18 cellular contexts compared by ENCODE assay signal in genomic region chr21:45537111-45537745, GRCh38. TPM values are rescaled to one million over a fixed set of nuclear protein-coding genes. Genes with fewer than 3 reads are reported as not detected.
A peak's percentile ranks its signal among the peaks of the same experiment; 100 is the strongest.
DNase-seq lines count a peak whose midpoint lies in the region; TF ChIP-seq lines count a peak whose summit lies in the region.
"Had no signal": no experiment of that assay in that cellular context is flagged by ENCODE, and none has a peak within 500 bp of the region (broad histone marks: within the 10 kb centered on the region; RNA-seq: fewer than 3 reads in every experiment).

No MANE protein-coding gene starts in this region.

- CTCF ChIA-PET in activated naive CD4-positive, alpha-beta T cell treated with anti-CD3 and anti-CD28 coated beads, Interleukin-2, amount 10 ng/mL, durations not matched to agents 7 days and 5 days (lab: Charles Lee), result no interaction called here
- CTCF ChIA-PET in activated naive CD4-positive, alpha-beta T cell treated with anti-CD3 and anti-CD28 coated beads for 36 hours (lab: Charles Lee), result no interaction called here

- H3K27me3 ChIP-seq in dorsolateral prefrontal cortex (no peaks in the 10 kb centered on the region), transverse colon (no peaks in the 10 kb centered on the region), GM23248 (replicated peaks; ENCODE audit: insufficient read depth) (no peaks in the 10 kb centered on the region)

- H3K4me1 ChIP-seq in transverse colon (peaks cover 14 to 38% (median 33%) of the 10 kb centered on the region in 4 donors), GM23248 (ENCODE audit: insufficient read depth) (no peaks in the 10 kb centered on the region)
- H3K4me1 ChIP-seq: HAP-1 had no signal

- TF ChIP-seq POLR2A in transverse colon (IDR thresholded peaks at IDR 0.05), result no peak

- no peak overlapping the region for H3K4me3 Mint-ChIP-seq in activated naive CD4-positive, alpha-beta T cell treated with anti-CD3 and anti-CD28 coated beads, Interleukin-2, amount 10 ng/mL, durations not matched to agents 7 days and 5 days
- no peak overlapping the region for H3K4me3 Mint-ChIP-seq in activated naive CD4-positive, alpha-beta T cell treated with anti-CD3 and anti-CD28 coated beads for 36 hours
- H3K4me3 Mint-ChIP-seq: activated CD8-positive, alpha-beta T cell treated with anti-CD3 and anti-CD28 coated beads for 36 hours; mesothelial cell of epicardium had no signal

- no peaks in the 10 kb centered on the region for H3K9me3 Mint-ChIP-seq in activated naive CD4-positive, alpha-beta T cell treated with anti-CD3 and anti-CD28 coated beads, Interleukin-2, amount 10 ng/mL, durations not matched to agents 7 days and 5 days
- no peaks in the 10 kb centered on the region for H3K9me3 Mint-ChIP-seq in activated naive CD4-positive, alpha-beta T cell treated with anti-CD3 and anti-CD28 coated beads for 36 hours
- H3K9me3 Mint-ChIP-seq: activated CD8-positive, alpha-beta T cell treated with anti-CD3 and anti-CD28 coated beads for 36 hours; mesothelial cell of epicardium had no signal

- H2AFZ ChIP-seq in GM23248, result no peak overlapping the region

- H3K4me1 Mint-ChIP-seq in activated naive CD4-positive, alpha-beta T cell treated with anti-CD3 and anti-CD28 coated beads, Interleukin-2, amount 10 ng/mL, durations not matched to agents 7 days and 5 days, result peaks cover 33% of the 10 kb centered on the region
- H3K4me1 Mint-ChIP-seq in activated naive CD4-positive, alpha-beta T cell treated with anti-CD3 and anti-CD28 coated beads for 36 hours (ENCODE audit: low read depth), result peaks cover 42% of the 10 kb centered on the region

- no peak overlapping the region for H3K4me3 ChIP-seq in dorsolateral prefrontal cortex
- H3K4me3 ChIP-seq in transverse colon, result no peak overlapping the region
- no peak overlapping the region for H3K4me3 ChIP-seq in GM23248
- H3K4me3 ChIP-seq: A549, HAP-1 had no signal

- no peak overlapping the region for H3K27ac Mint-ChIP-seq in activated naive CD4-positive, alpha-beta T cell treated with anti-CD3 and anti-CD28 coated beads, Interleukin-2, amount 10 ng/mL, durations not matched to agents 7 days and 5 days
- H3K27ac Mint-ChIP-seq in activated naive CD4-positive, alpha-beta T cell treated with anti-CD3 and anti-CD28 coated beads for 36 hours, result no peak overlapping the region
- H3K27ac Mint-ChIP-seq: activated CD8-positive, alpha-beta T cell treated with anti-CD3 and anti-CD28 coated beads for 36 hours; mesothelial cell of epicardium had no signal

- no peaks in the 10 kb centered on the region for H3F3A ChIP-seq in GM23248 (ENCODE audit: insufficient read depth)

- in situ Hi-C loops in transverse colon (cut with MboI; ENCODE audit: low pct_ligation_motif_present in 1 of 4, low pct_unique_long_range_greater_than_20kb in 1 of 4, low sequenced_read_pairs in 3 of 4) (no loop called here), GM23248 (cut with MboI) (no loop called here)

- H3K9ac ChIP-seq in GM23248, result no peak overlapping the region

- H3K36me3 Mint-ChIP-seq in activated naive CD4-positive, alpha-beta T cell treated with anti-CD3 and anti-CD28 coated beads, Interleukin-2, amount 10 ng/mL, durations not matched to agents 7 days and 5 days, result peaks cover 19% of the 10 kb centered on the region
- H3K36me3 Mint-ChIP-seq in activated naive CD4-positive, alpha-beta T cell treated with anti-CD3 and anti-CD28 coated beads for 36 hours (ENCODE audit: low read depth), result peaks cover 19% of the 10 kb centered on the region

- no peaks in the 10 kb centered on the region for H3K36me3 ChIP-seq in transverse colon
- no peaks in the 10 kb centered on the region for H3K36me3 ChIP-seq in GM23248 (ENCODE audit: low read depth)

- H3K27me3 Mint-ChIP-seq in activated naive CD4-positive, alpha-beta T cell treated with anti-CD3 and anti-CD28 coated beads, Interleukin-2, amount 10 ng/mL, durations not matched to agents 7 days and 5 days, result no peaks in the 10 kb centered on the region
- no peaks in the 10 kb centered on the region for H3K27me3 Mint-ChIP-seq in activated naive CD4-positive, alpha-beta T cell treated with anti-CD3 and anti-CD28 coated beads for 36 hours (ENCODE audit: low read depth)
- H3K27me3 Mint-ChIP-seq: activated CD8-positive, alpha-beta T cell treated with anti-CD3 and anti-CD28 coated beads for 36 hours had no signal

- no peaks in the 10 kb centered on the region for H3K9me2 ChIP-seq in GM23248 (ENCODE audit: insufficient read depth)

- DNase-seq in activated naive CD4-positive, alpha-beta T cell treated with anti-CD3 and anti-CD28 coated beads, Interleukin-2, amount 10 ng/mL, durations not matched to agents 7 days and 5 days, result peak; percentile 11
- no peak for DNase-seq in activated naive CD4-positive, alpha-beta T cell treated with anti-CD3 and anti-CD28 coated beads for 36 hours
- DNase-seq in dorsolateral prefrontal cortex, result peak in 6 of 10 donors; percentile 27 to 64 (median 34)
- DNase-seq in mesenteric fat pad (ENCODE audit: low spot score), result peak; percentile 84
- peak; percentile 7 for DNase-seq in transverse colon
- DNase-seq in NCI-H82 (lab: John Stamatoyannopoulos, UW), result no peak
- DNase-seq in AG20443 (ENCODE audit: low spot score), result no peak
- DNase-seq in GM23248, result no peak
- DNase-seq: activated CD8-positive, alpha-beta T cell treated with anti-CD3 and anti-CD28 coated beads for 36 hours; DMS153; NCI-H1105; NCI-H2107; NCI-H510A treated with DMSO at 0.1 percent for 48 hours; stimulated activated CD4-positive, alpha-beta T cell treated with anti-CD3 and anti-CD28 coated beads, Interleukin-2, amount 100 ng/mL, for 48 hours had no signal

- H3K4me2 ChIP-seq in GM23248 (ENCODE audit: unreplicated experiment), result no peak overlapping the region
- H3K4me2 ChIP-seq: A549 had no signal

- no peak for TF ChIP-seq EP300 in transverse colon (IDR thresholded peaks at IDR 0.05; ENCODE audit: low read depth)

- TF ChIP-seq CTCF in dorsolateral prefrontal cortex (IDR thresholded peaks at IDR 0.05 in 54 of 56, conservative IDR thresholded peaks at IDR 0.05 in 2 of 56; ENCODE audit: low read depth in 1 of 56, partially characterized antibody in 56 of 56) (no peak), transverse colon (IDR thresholded peaks at IDR 0.05) (no peak)

- no peaks in the 10 kb centered on the region for H3K79me2 ChIP-seq in GM23248 (ENCODE audit: insufficient read depth)

- no peaks in the 10 kb centered on the region for H4K20me1 ChIP-seq in GM23248 (ENCODE audit: insufficient read depth)

- intact Hi-C loops in activated naive CD4-positive, alpha-beta T cell treated with anti-CD3 and anti-CD28 coated beads for 36 hours (cut with micrococcal nuclease), result no loop called here
- intact Hi-C loops in dorsolateral prefrontal cortex (cut with DNase I), result no loop called here
- intact Hi-C loops in transverse colon (cut with DNase I; ENCODE audit: low total_unique reads), result loop anchor here (1.0 kb wide), 1 partner anchor 32 kb away; no protein-coding TSS in a partner anchor

- WGBS in transverse colon (ENCODE audit: low coverage in 1 of 2), 2 donors, result 90% methylated on average over 37 of the region's 37 CpGs; no CpG with 5 or more reads in 1 of the 2 donors
- 91 to 95% methylated on average over 9 to 37 of the region's 37 CpGs for WGBS in GM23248 (ENCODE audit: low coverage in 1 of 2, low lambda C conversion rate in 2 of 2, missing lambda C conversion rate in 2 of 2), 2 experiments

- H3K27ac ChIP-seq in dorsolateral prefrontal cortex (peak overlapping the region in 14 of 59 donors; percentile 14 to 81 (median 44)), transverse colon (no peak overlapping the region), GM23248 (no peak overlapping the region)
- H3K27ac ChIP-seq: A549, C4-2B had no signal

- no peaks in the 10 kb centered on the region for H3K9me3 ChIP-seq in transverse colon
- no peaks in the 10 kb centered on the region for H3K9me3 ChIP-seq in GM23248 (ENCODE audit: low read depth)
- H3K9me3 ChIP-seq: A549, HAP-1 had no signal

RNA-seq across cellular contexts. Expression of gene SLC19A1, which starts 5.0 kb away (rescaled TPM):
- 10 to 100 TPM; 32.2 to 33.0 TPM for total RNA-seq in activated naive CD4-positive, alpha-beta T cell treated with anti-CD3 and anti-CD28 coated beads for 36 hours
- total RNA-seq in dorsolateral prefrontal cortex (10 to 100 TPM; 13.2 to 83.6 (median 28.1) TPM), mesenteric fat pad (21.7 TPM), transverse colon (10 to 100 TPM in 3 of 4 donors, 1 to 10 TPM in 1; 8.3 to 24.1 (median 17.3) TPM)
- 6.8 and 7.8 TPM in 2 replicates for total RNA-seq in GM23248 (2014; rRNA removed; shearing (Covaris generic))
- 7.8 and 8.4 TPM in 2 replicates for polyA plus RNA-seq in GM23248 (2016; fragmentation: Nextera tagmentation; extraction: Ambion mirVana)

Comparison
In these comparisons a context has a peak if more than half of its experiments do, and no peak if none do; other contexts are left out.
1. DNase-seq: peak in activated naive CD4-positive, alpha-beta T cell treated with anti-CD3 and anti-CD28 coated beads, Interleukin-2, amount 10 ng/mL, durations not matched to agents 7 days and 5 days (single experiment), dorsolateral prefrontal cortex (6 of 10), mesenteric fat pad (single experiment) and transverse colon (single experiment); none in activated naive CD4-positive, alpha-beta T cell treated with anti-CD3 and anti-CD28 coated beads for 36 hours (single experiment), NCI-H82 (single experiment), AG20443 (single experiment) and GM23248 (single experiment).